8 cellular contexts compared by ENCODE assay signal in genomic region chr2:197434541-197435513, GRCh38. TPM values are rescaled to one million over a fixed set of nuclear protein-coding genes. Genes with fewer than 3 reads are reported as not detected.
DNase-seq lines count a peak whose midpoint lies in the region; ATAC-seq, FAIRE-seq and TF ChIP-seq lines count a peak whose summit lies in the region.

SF3B1 (minus strand) TSS chr2:197435028; CDS start chr2:197434999, 29 bp downstream.

- peaks cover 19% of the 10 kb centered on the region for H3K36me3 Mint-ChIP-seq in activated naive CD8-positive, alpha-beta T cell treated with anti-CD3 and anti-CD28 coated beads, Interleukin-2, amount 50 U/mL, for 24 hours (ENCODE audit: low read depth)

- intact Hi-C loops in Right ventricle myocardium superior (cut with DNase I): no loop called here
- intact Hi-C loops in pancreas (cut with DNase I): no loop called here
- intact Hi-C loops in tibial artery (cut with DNase I; ENCODE audit: low total_unique reads): loop anchor here (1.0 to 10.0 kb wide), 2 partner anchors 17 to 270 kb away; partner anchors contain the start of gene MARS2

- peak within 1 kb of the TSS; percentile 96 to 98 (median 96) for H3K27ac ChIP-seq in pancreas
- H3K27ac ChIP-seq in tibial artery: peak within 1 kb of the TSS; percentile 98

- H3K36me3 ChIP-seq in pancreas (no peaks in the 10 kb centered on the region), tibial artery (no peaks in the 10 kb centered on the region)

- FAIRE-seq in pancreas (lab: Jason Lieb, UNC): peak; percentile 84

- peak within 1 kb of the TSS; percentile 89 for H3K4me3 ChIP-seq in GM12865 (ENCODE audit: low read depth, low read length)
- peak within 1 kb of the TSS; percentile 67 to 94 (median 90) for H3K4me3 ChIP-seq in pancreas
- H3K4me3 ChIP-seq in tibial artery: peak within 1 kb of the TSS; percentile 98 to 99

- no peak for TF ChIP-seq CTCF in GM12865 (IDR thresholded peaks at IDR 0.05; ENCODE audit: insufficient read depth, low read depth, low read length, missing control alignments)
- TF ChIP-seq CTCF in pancreas (IDR thresholded peaks at IDR 0.05): no peak
- no peak for TF ChIP-seq CTCF in tibial artery (IDR thresholded peaks at IDR 0.05)

- H3K27me3 Mint-ChIP-seq in activated naive CD8-positive, alpha-beta T cell treated with anti-CD3 and anti-CD28 coated beads, Interleukin-2, amount 50 U/mL, for 24 hours: peaks cover 3% of the 10 kb centered on the region

- H3K27me3 ChIP-seq in pancreas: no peaks in the 10 kb centered on the region
- H3K27me3 ChIP-seq in tibial artery: no peaks in the 10 kb centered on the region

- ATAC-seq in HG02763 (IDR thresholded peaks at IDR 0.05; ENCODE audit: unreplicated experiment) (peak; percentile 93), Right ventricle myocardium superior (ENCODE audit: poor library complexity) (peak; percentile 99), pancreas (peak; percentile 96 to 98 (median 96))
- ATAC-seq in activated naive CD8-positive, alpha-beta T cell treated with anti-CD3 and anti-CD28 coated beads, Interleukin-2, amount 50 U/mL, for 24 hours: peak; percentile 95

- H3K9me3 ChIP-seq in pancreas (no peaks in the 10 kb centered on the region), tibial artery (no peaks in the 10 kb centered on the region)

- WGBS in pancreas, 2 donors: 0 to 1% methylated on average over 74 of the region's 74 CpGs

- DNase-seq in GM12865 (ENCODE audit: low read depth) (peak; percentile 99), NCI-H1417 treated with DMSO at 0.1 percent for 48 hours (lab: John Stamatoyannopoulos, UW) (peak; percentile 68), SW480 (ENCODE audit: low spot score) (peak; percentile 94), Right ventricle myocardium superior (peak; percentile 99), pancreas (peak; percentile 98 to 99 (median 98)), tibial artery (peak; percentile 98 to 99)
- DNase-seq in activated naive CD8-positive, alpha-beta T cell treated with anti-CD3 and anti-CD28 coated beads, Interleukin-2, amount 50 U/mL, for 24 hours: peak; percentile 98

- no peaks in the 10 kb centered on the region for H3K9me3 Mint-ChIP-seq in activated naive CD8-positive, alpha-beta T cell treated with anti-CD3 and anti-CD28 coated beads, Interleukin-2, amount 50 U/mL, for 24 hours

- H3K4me1 ChIP-seq in pancreas (peaks cover 18 to 33% (median 25%) of the 10 kb centered on the region in 3 donors), tibial artery (peaks cover 0 to 52% (median 38%) of the 10 kb centered on the region in 4 donors)

- peaks cover 52% of the 10 kb centered on the region for H3K4me1 Mint-ChIP-seq in activated naive CD8-positive, alpha-beta T cell treated with anti-CD3 and anti-CD28 coated beads, Interleukin-2, amount 50 U/mL, for 24 hours

- H3K4me3 Mint-ChIP-seq in activated naive CD8-positive, alpha-beta T cell treated with anti-CD3 and anti-CD28 coated beads, Interleukin-2, amount 50 U/mL, for 24 hours: peak within 1 kb of the TSS; percentile 94

- peak within 1 kb of the TSS; percentile 100 for H3K27ac Mint-ChIP-seq in activated naive CD8-positive, alpha-beta T cell treated with anti-CD3 and anti-CD28 coated beads, Interleukin-2, amount 50 U/mL, for 24 hours

RNA-seq across cellular contexts. Expression of gene SF3B1, which starts in this region (rescaled TPM):
- total RNA-seq in Right ventricle myocardium superior: 117 TPM
- 100 to 1,000 TPM in 4 of 6 donors, 10 to 100 TPM in 2; 75.8 to 169 (median 121) TPM for total RNA-seq in pancreas
- 100 to 1,000 TPM; 173 to 277 TPM for polyA plus RNA-seq in pancreas

Comparison
In these comparisons a context has a peak if more than half of its experiments do, and no peak if none do; other contexts are left out.
1. Peak in every context shown above with its lines: DNase-seq, ATAC-seq, H3K4me3 ChIP-seq and H3K27ac ChIP-seq.